In the genomic region with DNA sequence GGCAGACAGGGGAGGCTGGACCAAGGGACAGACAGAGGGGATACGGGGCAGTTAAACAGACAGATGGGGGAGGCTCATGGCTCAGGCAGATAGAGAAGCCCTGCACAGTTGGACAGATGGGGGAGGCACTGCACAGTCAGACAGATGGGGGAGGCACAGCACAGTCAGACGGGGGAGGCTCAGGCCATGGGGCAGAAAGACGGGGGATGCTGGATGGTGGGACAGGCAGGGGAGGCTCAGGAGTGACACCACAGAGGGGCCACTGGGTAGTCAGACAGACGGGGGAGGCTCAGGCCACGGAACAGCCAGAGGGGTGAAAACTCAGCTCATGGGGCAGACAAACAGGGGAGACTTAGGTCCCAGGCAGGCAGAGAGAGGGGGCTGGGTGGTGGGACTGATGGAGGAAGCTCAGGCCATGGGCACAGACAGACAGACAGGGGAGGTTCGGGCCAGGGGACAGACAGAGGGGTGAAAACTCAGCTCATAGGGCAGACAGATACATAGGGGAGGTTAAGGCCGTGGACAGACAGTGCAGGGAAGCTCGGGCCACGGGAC, we compare ENCODE assay signal across 8 cellular contexts. TPM values are rescaled to one million over a fixed set of nuclear protein-coding genes. Genes with fewer than 3 reads are reported as not detected.
A peak's percentile ranks its signal among the peaks of the same experiment; 100 is the strongest.
DNase-seq lines count a peak whose midpoint lies in the region; ATAC-seq, FAIRE-seq and TF ChIP-seq lines count a peak whose summit lies in the region.

No MANE protein-coding gene starts in this region.

- TF ChIP-seq CTCF in GM06990 (IDR thresholded peaks at IDR 0.05; ENCODE audit: insufficient read depth, low read length, poor library complexity, severe bottlenecking), result no peak
- TF ChIP-seq CTCF in fibroblast of mammary gland (conservative IDR thresholded peaks at IDR 0.05; ENCODE audit: control insufficient read depth, insufficient read depth, low read depth, low read length), result no peak
- no peak for TF ChIP-seq CTCF in psoas muscle (IDR thresholded peaks at IDR 0.05)

- intact Hi-C loops in psoas muscle (cut with DNase I), result loop anchor here in 1 of 2 donors (2.0 to 10.0 kb wide), 2 partner anchors 72 to 148 kb away; a partner anchor contains a TSS

- no peak for TF ChIP-seq POLR2A in GM12891 (IDR thresholded peaks at IDR 0.05; ENCODE audit: low read depth, low read length)

- 22 to 36% (median 24%) methylated on average over 9 of the region's 9 CpGs for WGBS in psoas muscle, 3 donors

- peak overlapping the region; percentile 69 for H3K4me3 ChIP-seq in GM06990 (replicated peaks; ENCODE audit: low read depth, low read length)
- peak overlapping the region; percentile 98 for H3K4me3 ChIP-seq in SJSA1
- H3K4me3 ChIP-seq in fibroblast of mammary gland (ENCODE audit: control insufficient read depth, low read depth, low read length), result peak overlapping the region; percentile 72
- H3K4me3 ChIP-seq in psoas muscle, result peak overlapping the region; percentile 75

- peaks cover 47% of the 10 kb centered on the region for H3K4me1 ChIP-seq in SJSA1 (replicated peaks)
- peaks cover 8% of the 10 kb centered on the region for H3K4me1 ChIP-seq in psoas muscle

- H3K27ac ChIP-seq in SJSA1 (peak overlapping the region; percentile 13; the same call in 1 of the 2 replicates), psoas muscle (peak overlapping the region; percentile 76)

- H3K9me3 ChIP-seq in SJSA1 (replicated peaks) (peaks cover 4% of the 10 kb centered on the region), psoas muscle (no peaks in the 10 kb centered on the region)

- H3K36me3 ChIP-seq in GM06990 (ENCODE audit: control insufficient read depth, insufficient read depth, low read length) (no peaks in the 10 kb centered on the region), SJSA1 (peaks cover 40% of the 10 kb centered on the region), psoas muscle (ENCODE audit: insufficient read depth in 1 of 2, low read depth in 1 of 2) (no peaks in the 10 kb centered on the region)

- ATAC-seq in psoas muscle (no peak), left lobe of liver (no peak)

- no peak for DNase-seq in GM06990 (ENCODE audit: extremely low read depth, insufficient read length)
- DNase-seq in SJSA1 (ENCODE audit: low read depth in 1 of 2, low spot score in 2 of 2), result peak in 1 of 2 experiments; percentile 43
- no peak for DNase-seq in fibroblast of mammary gland (ENCODE audit: low read depth)
- DNase-seq in psoas muscle, result no peak
- DNase-seq in GM12891 (ENCODE audit: insufficient read length, low spot score), result no peak
- DNase-seq in GF-D8 (lab: John Stamatoyannopoulos, UW), result no peak
- no peak for DNase-seq in KG1 (lab: John Stamatoyannopoulos, UW)
- DNase-seq in left lobe of liver (ENCODE audit: low spot score), result no peak

- H3K27me3 ChIP-seq in GM06990 (replicated peaks; ENCODE audit: control insufficient read depth, insufficient read depth, low read length) (no peaks in the 10 kb centered on the region), SJSA1 (replicated peaks) (no peaks in the 10 kb centered on the region), psoas muscle (ENCODE audit: insufficient read depth in 3 of 3, low read length in 2 of 3) (no peaks in the 10 kb centered on the region)

- no peak for FAIRE-seq in GM12891 (lab: Jason Lieb, UNC)

TF ChIP-seq in GM12891, 5 proteins besides CTCF, POLR2A, EP300 and RAD21:
- TF ChIP-seq PAX5 (IDR thresholded peaks at IDR 0.05; ENCODE audit: insufficient read depth, low read length, severe bottlenecking), result no peak
- no peak for TF ChIP-seq SPI1 (IDR thresholded peaks at IDR 0.05; ENCODE audit: low read depth, low read length)
- TF ChIP-seq POLR2AphosphoS5 (IDR thresholded peaks at IDR 0.05; ENCODE audit: low read depth, low read length), result no peak
- TF ChIP-seq TAF1 (IDR thresholded peaks at IDR 0.05; ENCODE audit: low read depth, low read length), result no peak
- no peak for TF ChIP-seq POU2F2 (IDR thresholded peaks at IDR 0.05; ENCODE audit: low read depth, low read length)

RNA-seq across cellular contexts. Expression of a gene that starts 0.9 kb away (rescaled TPM):
- total RNA-seq in SJSA1 (2014; rRNA removed; shearing (Covaris generic)), result 124 and 132 TPM in 2 replicates
- total RNA-seq in psoas muscle, result 10 to 100 TPM; 16.3 to 25.2 (median 21.5) TPM
- polyA plus RNA-seq in psoas muscle, result 10 to 100 TPM; 25.6 to 46.6 (median 33.8) TPM
- polyA plus RNA-seq in GM12891 (2012; ENCODE audit: low read depth, missing spikeins), result 22.7 TPM
- total RNA-seq in left lobe of liver, result 33.9 TPM

RNA-seq across cellular contexts. Expression of a gene that starts 16.2 kb away (rescaled TPM):
- total RNA-seq in SJSA1 (2014; rRNA removed; shearing (Covaris generic)), result 229 and 260 TPM in 2 replicates
- total RNA-seq in psoas muscle (10 to 100 TPM; 14.3 to 27.2 (median 24.5) TPM), left lobe of liver (44.2 TPM)
- 10 to 100 TPM; 21.4 to 25.2 (median 24.7) TPM for polyA plus RNA-seq in psoas muscle
- 44.6 TPM for polyA plus RNA-seq in GM12891 (2012; ENCODE audit: low read depth, missing spikeins)

RNA-seq across cellular contexts. Expression of a gene that starts 17.5 kb away (rescaled TPM):
- 0.26 TPM in 1 of 2 replicates, not detected in the other for total RNA-seq in SJSA1 (2014; rRNA removed; shearing (Covaris generic))
- 1 to 10 TPM in 1 of 4 donors, under 1 TPM in 1, not detected in 2; 0.44 to 1.0 TPM for total RNA-seq in psoas muscle
- polyA plus RNA-seq in psoas muscle, result not detected
- 0.63 TPM for polyA plus RNA-seq in GM12891 (2012; ENCODE audit: low read depth, missing spikeins)
- 1.9 TPM for total RNA-seq in left lobe of liver

RNA-seq across cellular contexts. Expression of a gene that starts 28.8 kb away (rescaled TPM):
- total RNA-seq in SJSA1 (2014; rRNA removed; shearing (Covaris generic)), result 9.2 and 13.1 TPM in 2 replicates
- 1 to 10 TPM in 1 of 4 donors, under 1 TPM in 3; 0.30 to 1.1 (median 0.55) TPM for total RNA-seq in psoas muscle
- under 1 TPM; 0.32 to 0.45 (median 0.33) TPM for polyA plus RNA-seq in psoas muscle
- 0.06 TPM for polyA plus RNA-seq in GM12891 (2012; ENCODE audit: low read depth, missing spikeins)
- 0.75 TPM for total RNA-seq in left lobe of liver

RNA-seq across cellular contexts. Expression of a gene that starts 50.2 kb away (rescaled TPM):
- total RNA-seq in SJSA1 (2014; rRNA removed; shearing (Covaris generic)), result not detected in 2 replicates
- 1 to 10 TPM in 3 of 4 donors, under 1 TPM in 1; 0.89 to 3.0 (median 1.7) TPM for total RNA-seq in psoas muscle
- polyA plus RNA-seq in psoas muscle, result 1 to 10 TPM in 2 of 3 donors, under 1 TPM in 1; 0.52 to 1.2 (median 1.1) TPM
- 0.09 TPM for polyA plus RNA-seq in GM12891 (2012; ENCODE audit: low read depth, missing spikeins)
- total RNA-seq in left lobe of liver, result 4.4 TPM
